ENCODE assay signal across 8 cellular contexts in genomic region chr1:29122662-29122986, GRCh38.
DNase-seq lines count a peak whose midpoint lies in the region; ATAC-seq and TF ChIP-seq lines count a peak whose summit lies in the region.

No MANE protein-coding gene starts in this region.

- H3K4me1 ChIP-seq in iPS-20b (ENCODE audit: insufficient read depth, low read length): peaks cover 5% of the 10 kb centered on the region; the same call in 1 of the 2 replicates

- in situ Hi-C loops in astrocyte of the spinal cord (cut with HindIII; ENCODE audit: low sequenced_read_pairs): no loop called here

- no peaks in the 10 kb centered on the region for H3K9me3 ChIP-seq in iPS-20b (ENCODE audit: insufficient read depth, low read depth, low read length)

- peaks cover 60% of the 10 kb centered on the region for H3K27me3 ChIP-seq in iPS-20b (ENCODE audit: insufficient read depth, low read length)

- TF ChIP-seq CTCF in astrocyte of the spinal cord (IDR thresholded peaks at IDR 0.05; ENCODE audit: low read depth, low read length): no peak

- DNase-seq in HK-2 (ENCODE audit: unreplicated experiment): peak; percentile 82
- peak; percentile 83 for DNase-seq in astrocyte of the spinal cord (ENCODE audit: low read depth, low spot score)
- peak; percentile 39 for DNase-seq in stimulated activated naive CD8-positive, alpha-beta T cell treated with anti-CD3 and anti-CD28 coated beads, Interleukin-15, Interleukin-2, amounts not matched to agents 100 U/mL and 50 U/mL, for 24 hours
- DNase-seq in amygdala (lab: John Stamatoyannopoulos, UW): no peak
- no peak for DNase-seq in NCI-H2196 treated with DMSO at 0.1 percent for 48 hours (lab: John Stamatoyannopoulos, UW; ENCODE audit: unreplicated experiment)

- peaks cover 9% of the 10 kb centered on the region for H3K36me3 ChIP-seq in iPS-20b (ENCODE audit: insufficient read depth, low read depth, low read length)

- ATAC-seq in stimulated activated naive CD8-positive, alpha-beta T cell treated with anti-CD3 and anti-CD28 coated beads, Interleukin-15, Interleukin-2, amounts not matched to agents 100 U/mL and 50 U/mL, for 24 hours: no peak
- ATAC-seq in HG02970 (IDR thresholded peaks at IDR 0.05; ENCODE audit: low FRiP score, unreplicated experiment) (no peak), HG03097 (IDR thresholded peaks at IDR 0.05; ENCODE audit: low FRiP score, unreplicated experiment) (no peak)

- H3K27ac ChIP-seq in iPS-20b (ENCODE audit: low read length): no peak overlapping the region

- no peak overlapping the region for H3K9ac ChIP-seq in iPS-20b (ENCODE audit: low read depth, low read length)

- H3K4me3 ChIP-seq in astrocyte of the spinal cord (ENCODE audit: low read depth, low read length): peak overlapping the region; percentile 63
- peak overlapping the region; percentile 75; the same call in 1 of the 2 replicates for H3K4me3 ChIP-seq in iPS-20b (ENCODE audit: low read length)

Comparison
In these comparisons a context has a peak if more than half of its experiments do, and no peak if none do; other contexts are left out.
1. DNase-seq: peak in HK-2 (single experiment), astrocyte of the spinal cord (single experiment) and stimulated activated naive CD8-positive, alpha-beta T cell treated with anti-CD3 and anti-CD28 coated beads, Interleukin-15, Interleukin-2, amounts not matched to agents 100 U/mL and 50 U/mL, for 24 hours (single experiment); none in amygdala (0 of 56) and NCI-H2196 treated with DMSO at 0.1 percent for 48 hours (single experiment).